ENCODE assay signal across 17 cellular contexts in genomic region chr6:56765494-56765893, GRCh38.
A peak's percentile ranks its signal among the peaks of the same experiment; 100 is the strongest.
DNase-seq lines count a peak whose midpoint lies in the region; ATAC-seq and TF ChIP-seq lines count a peak whose summit lies in the region.
"Had no signal": no experiment of that assay in that cellular context is flagged by ENCODE, and none has a peak within 500 bp of the region (broad histone marks: within the 10 kb centered on the region; RNA-seq: fewer than 3 reads in every experiment).

No MANE protein-coding gene starts in this region.

- no peak overlapping the region for H3K4me3 ChIP-seq in fibroblast of the aortic adventitia (ENCODE audit: low read depth, low read length)
- H3K4me3 ChIP-seq: SK-N-MC had no signal

- ATAC-seq in SK-N-SH treated with all-trans-retinoic acid at 6 μM for 48 hours, result peak; percentile 69

- H3K27ac Mint-ChIP-seq in HFFc6, result peak overlapping the region; percentile 1; the same call in 1 of the 2 replicates

- H3K36me3 Mint-ChIP-seq in HFFc6 (ENCODE audit: low read depth), result peaks cover 12% of the 10 kb centered on the region

- H3K9me3 Mint-ChIP-seq in HFFc6, result no peaks in the 10 kb centered on the region

- no peak for DNase-seq in HFFc6
- DNase-seq in fibroblast of the aortic adventitia (ENCODE audit: low read depth), result peak; percentile 51
- peak; percentile 38 for DNase-seq in superior temporal gyrus (ENCODE audit: extremely low spot score)
- DNase-seq in AG08395 (ENCODE audit: low spot score), result no peak
- DNase-seq in glomerular visceral epithelial cell (ENCODE audit: extremely low spot score), result no peak
- DNase-seq in HK-2 (ENCODE audit: unreplicated experiment), result no peak
- DNase-seq: C1 segment of cervical spinal cord, H7, MM.1S, NCI-H1092, NCI-H1436 treated with DMSO at 0.1 percent for 48 hours, NCI-H2029 treated with DMSO at 0.1 percent for 48 hours, NCI-H2171 treated with DMSO at 0.1 percent for 48 hours, NCI-H446 treated with DMSO at 0.1 percent for 48 hours, Right ventricle myocardium superior had no signal

- TF ChIP-seq CTCF in HFFc6 (IDR thresholded peaks at IDR 0.05) (no peak), fibroblast of the aortic adventitia (IDR thresholded peaks at IDR 0.05; ENCODE audit: insufficient read depth, low read length) (no peak)

- H3K4me1 Mint-ChIP-seq in HFFc6 (ENCODE audit: low read depth), result peaks cover 93% of the 10 kb centered on the region

- no peak overlapping the region for H3K4me3 Mint-ChIP-seq in HFFc6

- peaks cover 3% of the 10 kb centered on the region for H3K27me3 Mint-ChIP-seq in HFFc6 (ENCODE audit: insufficient read depth)

TF ChIP-seq in SK-N-SH treated with all-trans-retinoic acid at 6 μM for 48 hours, 23 proteins besides CTCF, POLR2A, EP300 and RAD21:
- TF ChIP-seq RARB (CRISPR knock-in tag; IDR thresholded peaks at IDR 0.05), result no peak
- TF ChIP-seq CREB5 (CRISPR knock-in tag; IDR thresholded peaks at IDR 0.05; ENCODE audit: low read depth), result peak; percentile 11; the same call in 1 of the 2 replicates
- TF ChIP-seq ZNF8 (CRISPR knock-in tag; IDR thresholded peaks at IDR 0.05), result no peak
- TF ChIP-seq, protein P1, sequence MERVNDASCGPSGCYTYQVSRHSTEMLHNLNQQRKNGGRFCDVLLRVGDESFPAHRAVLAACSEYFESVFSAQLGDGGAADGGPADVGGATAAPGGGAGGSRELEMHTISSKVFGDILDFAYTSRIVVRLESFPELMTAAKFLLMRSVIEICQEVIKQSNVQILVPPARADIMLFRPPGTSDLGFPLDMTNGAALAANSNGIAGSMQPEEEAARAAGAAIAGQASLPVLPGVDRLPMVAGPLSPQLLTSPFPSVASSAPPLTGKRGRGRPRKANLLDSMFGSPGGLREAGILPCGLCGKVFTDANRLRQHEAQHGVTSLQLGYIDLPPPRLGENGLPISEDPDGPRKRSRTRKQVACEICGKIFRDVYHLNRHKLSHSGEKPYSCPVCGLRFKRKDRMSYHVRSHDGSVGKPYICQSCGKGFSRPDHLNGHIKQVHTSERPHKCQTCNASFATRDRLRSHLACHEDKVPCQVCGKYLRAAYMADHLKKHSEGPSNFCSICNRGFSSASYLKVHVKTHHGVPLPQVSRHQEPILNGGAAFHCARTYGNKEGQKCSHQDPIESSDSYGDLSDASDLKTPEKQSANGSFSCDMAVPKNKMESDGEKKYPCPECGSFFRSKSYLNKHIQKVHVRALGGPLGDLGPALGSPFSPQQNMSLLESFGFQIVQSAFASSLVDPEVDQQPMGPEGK (CRISPR knock-in tag; IDR thresholded peaks at IDR 0.05; ENCODE audit: borderline replicate concordance), result no peak
- peak; percentile 23; the same call in 1 of the 2 replicates for TF ChIP-seq TCF4 (CRISPR knock-in tag; IDR thresholded peaks at IDR 0.05; ENCODE audit: borderline replicate concordance)
- no peak for TF ChIP-seq ZNF70 (CRISPR knock-in tag; IDR thresholded peaks at IDR 0.05)
- no peak for TF ChIP-seq ZFP3 (CRISPR knock-in tag; IDR thresholded peaks at IDR 0.05)
- TF ChIP-seq TOX (CRISPR knock-in tag; IDR thresholded peaks at IDR 0.05; ENCODE audit: borderline replicate concordance), result no peak
- peak; percentile 88 for TF ChIP-seq ISL1 (CRISPR knock-in tag; IDR thresholded peaks at IDR 0.05)
- no peak for TF ChIP-seq ZFP30 (CRISPR knock-in tag; IDR thresholded peaks at IDR 0.05)
- TF ChIP-seq, protein P2, sequence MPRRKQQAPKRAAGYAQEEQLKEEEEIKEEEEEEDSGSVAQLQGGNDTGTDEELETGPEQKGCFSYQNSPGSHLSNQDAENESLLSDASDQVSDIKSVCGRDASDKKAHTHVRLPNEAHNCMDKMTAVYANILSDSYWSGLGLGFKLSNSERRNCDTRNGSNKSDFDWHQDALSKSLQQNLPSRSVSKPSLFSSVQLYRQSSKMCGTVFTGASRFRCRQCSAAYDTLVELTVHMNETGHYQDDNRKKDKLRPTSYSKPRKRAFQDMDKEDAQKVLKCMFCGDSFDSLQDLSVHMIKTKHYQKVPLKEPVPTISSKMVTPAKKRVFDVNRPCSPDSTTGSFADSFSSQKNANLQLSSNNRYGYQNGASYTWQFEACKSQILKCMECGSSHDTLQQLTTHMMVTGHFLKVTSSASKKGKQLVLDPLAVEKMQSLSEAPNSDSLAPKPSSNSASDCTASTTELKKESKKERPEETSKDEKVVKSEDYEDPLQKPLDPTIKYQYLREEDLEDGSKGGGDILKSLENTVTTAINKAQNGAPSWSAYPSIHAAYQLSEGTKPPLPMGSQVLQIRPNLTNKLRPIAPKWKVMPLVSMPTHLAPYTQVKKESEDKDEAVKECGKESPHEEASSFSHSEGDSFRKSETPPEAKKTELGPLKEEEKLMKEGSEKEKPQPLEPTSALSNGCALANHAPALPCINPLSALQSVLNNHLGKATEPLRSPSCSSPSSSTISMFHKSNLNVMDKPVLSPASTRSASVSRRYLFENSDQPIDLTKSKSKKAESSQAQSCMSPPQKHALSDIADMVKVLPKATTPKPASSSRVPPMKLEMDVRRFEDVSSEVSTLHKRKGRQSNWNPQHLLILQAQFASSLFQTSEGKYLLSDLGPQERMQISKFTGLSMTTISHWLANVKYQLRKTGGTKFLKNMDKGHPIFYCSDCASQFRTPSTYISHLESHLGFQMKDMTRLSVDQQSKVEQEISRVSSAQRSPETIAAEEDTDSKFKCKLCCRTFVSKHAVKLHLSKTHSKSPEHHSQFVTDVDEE (CRISPR knock-in tag; IDR thresholded peaks at IDR 0.05), result no peak
- TF ChIP-seq BACH2 (CRISPR knock-in tag; IDR thresholded peaks at IDR 0.05; ENCODE audit: borderline replicate concordance), result no peak

Comparison
In these comparisons a context has a peak if more than half of its experiments do, and no peak if none do; other contexts are left out.
1. DNase-seq: peak in fibroblast of the aortic adventitia (single experiment) and superior temporal gyrus (single experiment); none in HFFc6 (single experiment), AG08395 (single experiment), glomerular visceral epithelial cell (single experiment) and HK-2 (single experiment).